Comparison of ENCODE assay signal across 9 cellular contexts in the genomic region with DNA sequence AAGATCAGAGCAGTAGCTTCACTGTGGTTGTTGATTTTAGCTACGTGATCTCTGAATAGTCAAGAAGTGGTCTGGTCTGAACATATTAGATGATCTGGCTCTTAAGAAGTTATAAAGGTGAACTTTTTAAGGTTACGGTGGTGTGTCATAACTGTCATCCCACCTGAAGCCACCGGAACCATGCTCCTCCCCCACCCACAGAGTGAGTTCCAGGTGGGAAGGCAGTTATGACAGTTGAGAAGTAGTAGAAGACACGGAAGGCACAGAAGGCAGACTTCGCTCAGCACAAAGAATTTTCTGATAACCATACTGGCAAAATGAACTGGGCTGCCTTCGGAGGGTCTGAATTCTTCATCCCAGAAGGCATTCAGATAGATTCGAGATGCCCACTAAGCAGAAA.
"Had no signal": no experiment of that assay in that cellular context is flagged by ENCODE, and none has a peak within 500 bp of the region (broad histone marks: within the 10 kb centered on the region; RNA-seq: fewer than 3 reads in every experiment).

No MANE protein-coding gene starts in this region.

- H3K4me3 Mint-ChIP-seq: HFFc6, IgD-negative memory B cell had no signal

- H3K9me3 Mint-ChIP-seq: HFFc6, IgD-negative memory B cell had no signal

- DNase-seq: GM23248, GOT3, H7, HFFc6, KG1 had no signal

- H3K4me1 Mint-ChIP-seq: IgD-negative memory B cell had no signal

- H3K36me3 Mint-ChIP-seq: IgD-negative memory B cell had no signal

- H3K36me3 ChIP-seq: HAP-1 had no signal

- H3K4me3 ChIP-seq: GM23248, HAP-1, K562 had no signal

- H3K9me3 ChIP-seq: HAP-1 had no signal

- H3K27ac ChIP-seq: GM23248, HL-60 had no signal

- H3K27ac Mint-ChIP-seq: HFFc6, IgD-negative memory B cell had no signal
